In genomic region chr4:150540536-150540935, GRCh38 we compare ENCODE assay signal across 18 cellular contexts. TPM values are rescaled to one million over a fixed set of nuclear protein-coding genes. Genes with fewer than 3 reads are reported as not detected.
DNase-seq lines count a peak whose midpoint lies in the region; ATAC-seq, FAIRE-seq and TF ChIP-seq lines count a peak whose summit lies in the region.
"Had no signal": no experiment of that assay in that cellular context is flagged by ENCODE, and none has a peak within 500 bp of the region (broad histone marks: within the 10 kb centered on the region; RNA-seq: fewer than 3 reads in every experiment).

No MANE protein-coding gene starts in this region.

- FAIRE-seq in HepG2 (lab: Jason Lieb, UNC), result no peak
- FAIRE-seq in K562 (lab: Jason Lieb, UNC), result no peak
- FAIRE-seq: GM12878, GM18507 had no signal

- no peak overlapping the region for H3K4me3 Mint-ChIP-seq in neural progenitor cell
- no peak overlapping the region for H3K4me3 Mint-ChIP-seq in T-helper 17 cell
- H3K4me3 Mint-ChIP-seq: CD4-positive, CD25-positive, alpha-beta regulatory T cell; H9 had no signal

- ATAC-seq in HepG2 (no peak), right lobe of liver (no peak), K562 (peak; percentile 8), T-helper 17 cell (no peak)
- ATAC-seq: GM12878 had no signal

- H2AFZ ChIP-seq in HepG2 (ENCODE audit: low read length) (no peak overlapping the region), K562 (ENCODE audit: low read depth, low read length) (peak overlapping the region; percentile 67; the same call in 1 of the 2 replicates), neural progenitor cell (replicated peaks) (no peak overlapping the region), Karpas-422 (ENCODE audit: low read length) (no peak overlapping the region)
- H2AFZ ChIP-seq: GM23248 had no signal

- CTCF ChIA-PET in HepG2 (lab: Yijun Ruan, JAX; ENCODE audit: low intra/inter-chr PET ratio, low total read pairs) (no interaction called here), K562 (lab: Yijun Ruan, JAX; ENCODE audit: low intra/inter-chr PET ratio) (no interaction called here)

- H3K36me3 Mint-ChIP-seq in neural progenitor cell (peaks cover 6% of the 10 kb centered on the region), T-helper 17 cell (ENCODE audit: low read depth) (peaks cover 4% of the 10 kb centered on the region)

- H3K9me3 Mint-ChIP-seq in neural progenitor cell, result peaks cover 10% of the 10 kb centered on the region
- H3K9me3 Mint-ChIP-seq: CD4-positive, CD25-positive, alpha-beta regulatory T cell; H9 had no signal

- TF ChIP-seq EP300 in HepG2 (IDR thresholded peaks at IDR 0.05; ENCODE audit: low read depth in 2 of 2, low read length in 2 of 2) (no peak), HepG2 (CRISPR knock-in tag; IDR thresholded peaks at IDR 0.05; ENCODE audit: borderline replicate concordance) (no peak), K562 (IDR thresholded peaks at IDR 0.05; ENCODE audit: low read length) (no peak)

- H3K27me3 Mint-ChIP-seq in neural progenitor cell (ENCODE audit: insufficient read depth, low read depth) (no peaks in the 10 kb centered on the region), T-helper 17 cell (no peaks in the 10 kb centered on the region)
- H3K27me3 Mint-ChIP-seq: CD4-positive, CD25-positive, alpha-beta regulatory T cell had no signal

- DNase-seq in HepG2 (ENCODE audit: low spot score), result no peak
- no peak for DNase-seq in right lobe of liver
- no peak for DNase-seq in K562 (ENCODE audit: extremely low read depth in 1 of 4, low spot score in 3 of 4)
- no peak for DNase-seq in neural progenitor cell (ENCODE audit: low spot score)
- no peak for DNase-seq in Karpas-422
- DNase-seq in T-helper 17 cell, result no peak
- DNase-seq in ureter (ENCODE audit: low spot score), result no peak
- DNase-seq: Calu3; CD4-positive, CD25-positive, alpha-beta regulatory T cell; DMS 273 treated with DMSO at 0.1 percent for 48 hours; GM23248; H9; KG1 had no signal

- H3K4me2 ChIP-seq in HepG2 (ENCODE audit: low read depth, low read length), result no peak overlapping the region
- no peak overlapping the region; the same call in 1 of the 2 replicates for H3K4me2 ChIP-seq in K562 (ENCODE audit: insufficient read depth, low read length)
- peak overlapping the region; percentile 61 for H3K4me2 ChIP-seq in neural progenitor cell
- H3K4me2 ChIP-seq in Karpas-422 (ENCODE audit: low read depth, low read length, poor library complexity, severe bottlenecking), result no peak overlapping the region
- H3K4me2 ChIP-seq: BLaER1 treated with 17β-estradiol and CSF1 and Interleukin-3, amounts not matched to agents 10 nM and 100 nM had no signal

- in situ Hi-C loops in HepG2 (cut with HindIII; ENCODE audit: extremely low pct_ligation_motif_present, low pct_unique_long_range_greater_than_20kb) (no loop called here), K562 (cut with MboI) (no loop called here)

- intact Hi-C loops in HepG2 (cut with micrococcal nuclease; ENCODE audit: unreplicated experiment) (no loop called here), right lobe of liver (cut with DNase I) (no loop called here), K562 (cut with micrococcal nuclease) (loop anchor here (2.0 to 5.0 kb wide), 2 partner anchors 32 to 223 kb away; no protein-coding TSS in a partner anchor)

- no peaks in the 10 kb centered on the region for H3K27me3 ChIP-seq in HepG2 (ENCODE audit: control insufficient read depth in 1 of 2, insufficient read depth in 2 of 2, low read length in 2 of 2)
- no peaks in the 10 kb centered on the region for H3K27me3 ChIP-seq in right lobe of liver
- no peaks in the 10 kb centered on the region for H3K27me3 ChIP-seq in K562 (ENCODE audit: control insufficient read depth in 2 of 2, insufficient read depth in 2 of 2, low read length in 2 of 2)
- H3K27me3 ChIP-seq in neural progenitor cell, result no peaks in the 10 kb centered on the region
- H3K27me3 ChIP-seq in Karpas-422 (ENCODE audit: low read length), result no peaks in the 10 kb centered on the region
- H3K27me3 ChIP-seq: BLaER1 treated with 17β-estradiol and CSF1 and Interleukin-3, amounts not matched to agents 10 nM and 100 nM had no signal

- H3K4me1 Mint-ChIP-seq in neural progenitor cell, result peaks cover 20% of the 10 kb centered on the region
- H3K4me1 Mint-ChIP-seq in T-helper 17 cell, result peaks cover 8% of the 10 kb centered on the region

- no peaks in the 10 kb centered on the region for H4K20me1 ChIP-seq in HepG2 (ENCODE audit: insufficient read depth, low read length)
- H4K20me1 ChIP-seq in K562 (replicated peaks; ENCODE audit: control insufficient read depth, insufficient read depth, low read length), result no peaks in the 10 kb centered on the region
- no peaks in the 10 kb centered on the region for H4K20me1 ChIP-seq in neural progenitor cell (ENCODE audit: low read depth)
- H4K20me1 ChIP-seq in Karpas-422 (ENCODE audit: insufficient read depth, low read depth, low read length), result no peaks in the 10 kb centered on the region
- H4K20me1 ChIP-seq: BLaER1 treated with 17β-estradiol and CSF1 and Interleukin-3, amounts not matched to agents 10 nM and 100 nM had no signal

- POLR2A ChIA-PET in HepG2 (lab: Yijun Ruan, JAX) (no interaction called here), K562 (lab: Yijun Ruan, JAX) (interaction anchor here (0.6 to 1.1 kb wide), 2 partner anchors 12 to 32 kb away, joined by 4 read pairs; no protein-coding TSS in a partner anchor)

- no peak for TF ChIP-seq RAD21 in HepG2 (CRISPR knock-in tag; IDR thresholded peaks at IDR 0.05)
- no peak for TF ChIP-seq RAD21 in K562 (CRISPR knock-in tag; conservative IDR thresholded peaks at IDR 0.05 in 1 of 2, IDR thresholded peaks at IDR 0.05 in 1 of 2)

- no peaks in the 10 kb centered on the region for H3K36me3 ChIP-seq in HepG2 (replicated peaks in 1 of 2; ENCODE audit: control insufficient read depth in 1 of 2, insufficient read depth in 2 of 2, low read length in 2 of 2)
- no peaks in the 10 kb centered on the region for H3K36me3 ChIP-seq in right lobe of liver
- H3K36me3 ChIP-seq in K562 (ENCODE audit: control insufficient read depth, insufficient read depth, low read length), result no peaks in the 10 kb centered on the region
- H3K36me3 ChIP-seq in neural progenitor cell, result no peaks in the 10 kb centered on the region
- no peaks in the 10 kb centered on the region for H3K36me3 ChIP-seq in Karpas-422 (ENCODE audit: insufficient read depth, low read length)
- H3K36me3 ChIP-seq: BLaER1 treated with 17β-estradiol and CSF1 and Interleukin-3, amounts not matched to agents 10 nM and 100 nM had no signal

- BruUV-seq in HepG2 (replicated peaks; lab: Mats Ljungman, UMichigan) (no TSS peak), K562 (replicated peaks; lab: Mats Ljungman, UMichigan) (no TSS peak)

- H3K9me1 ChIP-seq in K562 (ENCODE audit: control insufficient read depth, insufficient read depth, low read length), result no peaks in the 10 kb centered on the region

- no peaks in the 10 kb centered on the region for H3K9me2 ChIP-seq in Karpas-422 (replicated peaks; ENCODE audit: insufficient read depth, low read length)

- H3F3A ChIP-seq in neural progenitor cell (ENCODE audit: low read depth), result peaks cover 39% of the 10 kb centered on the region

- H3K27ac Mint-ChIP-seq in neural progenitor cell (no peak overlapping the region), T-helper 17 cell (no peak overlapping the region)
- H3K27ac Mint-ChIP-seq: CD4-positive, CD25-positive, alpha-beta regulatory T cell had no signal

- H3K27ac ChIP-seq in HepG2 (ENCODE audit: extremely low read length, insufficient read depth, low read length) (no peak overlapping the region), right lobe of liver (no peak overlapping the region), K562 (ENCODE audit: extremely low read depth, low read depth, low read length) (peak overlapping the region; percentile 71), neural progenitor cell (peak overlapping the region; percentile 89), Karpas-422 (ENCODE audit: low read length) (no peak overlapping the region)
- H3K27ac ChIP-seq: 22Rv1; BLaER1 treated with 17β-estradiol and CSF1 and Interleukin-3, amounts not matched to agents 10 nM and 100 nM; GM23248 had no signal

- H3K9me3 ChIP-seq in HepG2 (ENCODE audit: low read length), result no peaks in the 10 kb centered on the region
- no peaks in the 10 kb centered on the region for H3K9me3 ChIP-seq in right lobe of liver
- H3K9me3 ChIP-seq in K562 (replicated peaks; ENCODE audit: control insufficient read depth, insufficient read depth, low read depth, low read length), result no peaks in the 10 kb centered on the region
- no peaks in the 10 kb centered on the region for H3K9me3 ChIP-seq in neural progenitor cell (ENCODE audit: low read depth)
- no peaks in the 10 kb centered on the region for H3K9me3 ChIP-seq in Karpas-422 (ENCODE audit: low read length)
- H3K9me3 ChIP-seq in T-helper 17 cell (ENCODE audit: control insufficient read depth, low read length, poor library complexity, severe bottlenecking), result no peaks in the 10 kb centered on the region
- H3K9me3 ChIP-seq: BLaER1 treated with 17β-estradiol and CSF1 and Interleukin-3, amounts not matched to agents 10 nM and 100 nM had no signal

- no peak overlapping the region for H3K4me3 ChIP-seq in HepG2 (replicated peaks in 1 of 3; ENCODE audit: insufficient read depth in 1 of 3, low read depth in 2 of 3, low read length in 3 of 3)
- no peak overlapping the region for H3K4me3 ChIP-seq in right lobe of liver
- no peak overlapping the region for H3K4me3 ChIP-seq in K562
- no peak overlapping the region for H3K4me3 ChIP-seq in neural progenitor cell
- H3K4me3 ChIP-seq in Karpas-422 (ENCODE audit: low read length), result no peak overlapping the region
- H3K4me3 ChIP-seq: BLaER1 treated with 17β-estradiol and CSF1 and Interleukin-3, amounts not matched to agents 10 nM and 100 nM; GM12878; GM23248 had no signal

- TF ChIP-seq CTCF in HepG2 (CRISPR knock-in tag; IDR thresholded peaks at IDR 0.05) (no peak), right lobe of liver (IDR thresholded peaks at IDR 0.05) (no peak), K562 (IDR thresholded peaks at IDR 0.05 in 2 of 3, conservative IDR thresholded peaks at IDR 0.05 in 1 of 3; ENCODE audit: insufficient read depth in 2 of 3, low read depth in 1 of 3, low read length in 3 of 3) (no peak), neural progenitor cell (IDR thresholded peaks at IDR 0.05) (no peak)

- H3K79me2 ChIP-seq in HepG2 (ENCODE audit: insufficient read depth, low read length) (no peaks in the 10 kb centered on the region), K562 (ENCODE audit: control insufficient read depth, insufficient read depth, low read length) (no peaks in the 10 kb centered on the region), neural progenitor cell (ENCODE audit: low read depth) (peaks cover 52% of the 10 kb centered on the region), Karpas-422 (ENCODE audit: low read length) (peaks cover 8% of the 10 kb centered on the region; the same call in 1 of the 2 replicates)

- TF ChIP-seq POLR2A in HepG2 (IDR thresholded peaks at IDR 0.05; ENCODE audit: insufficient read depth in 1 of 2, low read depth in 2 of 2, low read length in 2 of 2), result no peak
- no peak for TF ChIP-seq POLR2A in right lobe of liver (IDR thresholded peaks at IDR 0.05)
- no peak for TF ChIP-seq POLR2A in K562 (conservative IDR thresholded peaks at IDR 0.05)

- no peak overlapping the region for H3K9ac ChIP-seq in HepG2 (ENCODE audit: insufficient read depth, low read depth, low read length)
- H3K9ac ChIP-seq in K562 (ENCODE audit: insufficient read depth in 1 of 2, low read depth in 2 of 2, low read length in 2 of 2), result peak overlapping the region in 1 of 2 experiments; percentile 46; a peak in 2 of 4 replicates
- no peak overlapping the region for H3K9ac ChIP-seq in neural progenitor cell
- no peak overlapping the region for H3K9ac ChIP-seq in Karpas-422 (ENCODE audit: low read length)
- H3K9ac ChIP-seq: BLaER1 treated with 17β-estradiol and CSF1 and Interleukin-3, amounts not matched to agents 10 nM and 100 nM; GM23248 had no signal

- peaks cover 7% of the 10 kb centered on the region; the same call in 1 of the 2 replicates for H3K4me1 ChIP-seq in HepG2 (ENCODE audit: insufficient read depth, low read length)
- H3K4me1 ChIP-seq in right lobe of liver, result no peaks in the 10 kb centered on the region
- H3K4me1 ChIP-seq in K562 (replicated peaks in 1 of 2; ENCODE audit: control insufficient read depth in 2 of 2, insufficient read depth in 2 of 2, low read length in 2 of 2), result peaks cover 13 to 31% of the 10 kb centered on the region in 2 experiments; a peak in 4 of 5 replicates
- peaks cover 70% of the 10 kb centered on the region for H3K4me1 ChIP-seq in neural progenitor cell
- peaks cover 5% of the 10 kb centered on the region; the same call in 1 of the 2 replicates for H3K4me1 ChIP-seq in Karpas-422 (ENCODE audit: low read length)
- H3K4me1 ChIP-seq: BLaER1 treated with 17β-estradiol and CSF1 and Interleukin-3, amounts not matched to agents 10 nM and 100 nM had no signal

RNA-seq across cellular contexts. Expression of gene MAB21L2, which starts 41.4 kb away (rescaled TPM):
- total RNA-seq in HepG2 (2016; rRNA removed; fragmentation: Illumina TruSeq; extraction: Trizol) (not detected in 2 replicates), right lobe of liver (under 1 TPM in 5 of 6 experiments, not detected in 1; 0.06 to 0.70 (median 0.31) TPM), K562 (2014; rRNA removed) (not detected in 2 replicates), K562 (2014; rRNA removed; fragmentation: Illumina TruSeq; extraction: Trizol) (not detected in 2 replicates), K562 (2015; rRNA removed; fragmentation: Illumina TruSeq; extraction: Trizol) (not detected in 2 replicates), K562 (2021) (not detected in 2 replicates), neural progenitor cell (ENCODE audit: low replicate concordance) (38.3 and 42.1 TPM in 2 replicates), T-helper 17 cell (not detected), ureter (not detected)
- not detected in 2 replicates for total RNA-seq in HepG2 (2016; cell fraction: cytosol; rRNA removed; fragmentation: Illumina TruSeq; extraction: Trizol; ENCODE audit: low read depth)
- not detected in 2 replicates for total RNA-seq in HepG2 (2016; cell fraction: insoluble cytoplasmic fraction; rRNA removed; fragmentation: Illumina TruSeq; extraction: Trizol)
- not detected in 2 replicates for total RNA-seq in HepG2 (2016; cell fraction: membrane; rRNA removed; fragmentation: Illumina TruSeq; extraction: Trizol)
- total RNA-seq in HepG2 (2016; cell fraction: nucleus; rRNA removed; fragmentation: Illumina TruSeq; extraction: Trizol), result not detected in 2 replicates
- polyA plus RNA-seq in HepG2 (2011; rRNA removed) (not detected in 2 replicates), K562 (2011; rRNA removed) (not detected in 2 replicates), K562 (2014; fragmentation: Illumina TruSeq; extraction: Trizol) (not detected in 2 replicates), K562 (2014; fragmentation: Nextera tagmentation; extraction: Ambion mirVana) (not detected), K562 (2014; rRNA removed) (not detected in 2 replicates)
- polyA plus RNA-seq in HepG2 (2011; cell fraction: cytosol; rRNA removed), result not detected in 2 replicates
- polyA plus RNA-seq in HepG2 (2011; cell fraction: nucleus; rRNA removed), result not detected in 2 replicates
- polyA plus RNA-seq in HepG2 (2012), result not detected in 2 replicates
- polyA plus RNA-seq in HepG2 (2016; cell fraction: cytosol; fragmentation: Illumina TruSeq; extraction: Trizol; ENCODE audit: low read depth), result not detected in 2 replicates
- polyA plus RNA-seq in HepG2 (2016; cell fraction: insoluble cytoplasmic fraction; fragmentation: Illumina TruSeq; extraction: Trizol; ENCODE audit: low read depth), result not detected in 2 replicates
- not detected in 2 replicates for polyA plus RNA-seq in HepG2 (2016; cell fraction: membrane; fragmentation: Illumina TruSeq; extraction: Trizol; ENCODE audit: low read depth)
- not detected in 2 replicates for polyA plus RNA-seq in HepG2 (2016; cell fraction: nucleus; fragmentation: Illumina TruSeq; extraction: Trizol; ENCODE audit: insufficient read depth, low read depth)
- not detected in 2 replicates for polyA minus RNA-seq in HepG2 (2011; rRNA and poly(A)+ RNA removed; ENCODE audit: low replicate concordance)
- polyA minus RNA-seq in HepG2 (2011; cell fraction: cytosol; rRNA and poly(A)+ RNA removed), result not detected in 2 replicates
- polyA minus RNA-seq in HepG2 (2011; cell fraction: nucleus; rRNA and poly(A)+ RNA removed), result not detected in 2 replicates
- not detected in 2 replicates for total RNA-seq in K562 (2011; cell fraction: chromatin; rRNA removed; ENCODE audit: low replicate concordance)
- total RNA-seq in K562 (2011; cell fraction: nucleolus; rRNA removed), result not detected in 2 replicates
- total RNA-seq in K562 (2011; cell fraction: nucleoplasm; rRNA removed), result not detected in 2 replicates
- not detected in 2 replicates for polyA plus RNA-seq in K562 (2011; cell fraction: cytosol; rRNA removed)
- polyA plus RNA-seq in K562 (2011; cell fraction: nucleus; rRNA removed), result not detected in 2 replicates
- 0.03 TPM in 1 of 2 replicates, not detected in the other for polyA plus RNA-seq in K562 (2012)
- not detected in 2 replicates for polyA minus RNA-seq in K562 (2011; rRNA and poly(A)+ RNA removed)
- not detected in 2 replicates for polyA minus RNA-seq in K562 (2011; cell fraction: cytosol; rRNA and poly(A)+ RNA removed)
- polyA minus RNA-seq in K562 (2011; cell fraction: nucleus; rRNA and poly(A)+ RNA removed), result not detected in 2 replicates
- total RNA-seq in Karpas-422 (2014; rRNA removed; shearing (Covaris generic); ENCODE audit: low replicate concordance), result not detected in 2 replicates
- total RNA-seq: CD4-positive, CD25-positive, alpha-beta regulatory T cell; GM12878; GM23248; H9; HT1080 had no signal
- polyA plus RNA-seq: GM23248 had no signal

Comparison
In these comparisons a context has a peak if more than half of its experiments do, and no peak if none do; other contexts are left out.
1. H3K27ac ChIP-seq: peak in K562 (single experiment) and neural progenitor cell (single experiment); none in HepG2 (single experiment), right lobe of liver (0 of 3) and Karpas-422 (single experiment).
2. RNA of gene MAB21L2, which starts 41.4 kb away (total RNA-seq): 38.3 to 42.1 TPM in neural progenitor cell; 0.06 to 0.70 TPM in right lobe of liver, not detected in ureter (single experiment), not detected in HepG2, not detected in K562, not detected in Karpas-422 and not detected in T-helper 17 cell; every median in the first group is over 10 times any median in the second.
3. Of the 241 proteins assayed by ChIP-seq in both HepG2 and K562: peak only in HepG2: none; only in K562: CEBPB, CEBPG and MAFG; in both: MAFF; in neither: 236; mixed calls (peak in some experiments, not most) for 1.